7 cellular contexts compared by ENCODE assay signal in genomic region chr19:37317403-37318209, GRCh38.
A peak's percentile ranks its signal among the peaks of the same experiment; 100 is the strongest.
DNase-seq lines count a peak whose midpoint lies in the region; ATAC-seq and TF ChIP-seq lines count a peak whose summit lies in the region.

No MANE protein-coding gene starts in this region.

- peak; percentile 98 for ATAC-seq in GM18502 (IDR thresholded peaks at IDR 0.05; ENCODE audit: poor library complexity, unreplicated experiment)
- peak; percentile 92 for ATAC-seq in HG02970 (IDR thresholded peaks at IDR 0.05; ENCODE audit: low FRiP score, unreplicated experiment)

- DNase-seq in NCI-H1930 (lab: John Stamatoyannopoulos, UW) (peak; percentile 95 to 97), T-helper 9 cell (peak; percentile 86), astrocyte of the spinal cord (ENCODE audit: low read depth, low spot score) (peak; percentile 99), hippocampal formation (lab: John Stamatoyannopoulos, UW) (peak; percentile 98 to 99), retina (peak; percentile 99)

- H3K4me3 ChIP-seq in astrocyte of the spinal cord (ENCODE audit: low read depth, low read length), result peak overlapping the region; percentile 86

- in situ Hi-C loops in astrocyte of the spinal cord (cut with HindIII; ENCODE audit: low sequenced_read_pairs), result no loop called here

- TF ChIP-seq CTCF in astrocyte of the spinal cord (IDR thresholded peaks at IDR 0.05; ENCODE audit: low read depth, low read length), result peak; percentile 30

Comparison
In these comparisons a context has a peak if more than half of its experiments do, and no peak if none do; other contexts are left out.
1. Peak in every context shown above with its lines: DNase-seq, ATAC-seq and H3K4me3 ChIP-seq.